22 cellular contexts compared by ENCODE assay signal in genomic region chr5:157864067-157864466, GRCh38. TPM values are rescaled to one million over a fixed set of nuclear protein-coding genes. Genes with fewer than 3 reads are reported as not detected.
DNase-seq lines count a peak whose midpoint lies in the region; ATAC-seq and TF ChIP-seq lines count a peak whose summit lies in the region.
"Had no signal": no experiment of that assay in that cellular context is flagged by ENCODE, and none has a peak within 500 bp of the region (broad histone marks: within the 10 kb centered on the region; RNA-seq: fewer than 3 reads in every experiment).

No MANE protein-coding gene starts in this region.

- no peak overlapping the region for H3K4me3 Mint-ChIP-seq in WTC11
- H3K4me3 Mint-ChIP-seq in naive thymus-derived CD4-positive, alpha-beta T cell = peak overlapping the region in 2 of 10 donors; percentile 11 to 20
- H3K4me3 Mint-ChIP-seq: activated T-cell treated with anti-CD3 and anti-CD28 coated beads, Interleukin-2, amount 50 U/mL, for 4 hours; effector memory CD8-positive, alpha-beta T cell had no signal

- H3K4me1 Mint-ChIP-seq in WTC11 = peaks cover 37% of the 10 kb centered on the region
- H3K4me1 Mint-ChIP-seq in naive thymus-derived CD4-positive, alpha-beta T cell = peaks cover 20 to 46% (median 40%) of the 10 kb centered on the region in 7 donors

- POLR2A ChIA-PET in WTC11 (lab: Charles Lee) = no interaction called here
- POLR2A ChIA-PET in naive thymus-derived CD4-positive, alpha-beta T cell (lab: Charles Lee) = no interaction called here

- no peaks in the 10 kb centered on the region for H3K36me3 Mint-ChIP-seq in WTC11
- H3K36me3 Mint-ChIP-seq in naive thymus-derived CD4-positive, alpha-beta T cell = no peaks in the 10 kb centered on the region

- intact Hi-C loops in naive thymus-derived CD4-positive, alpha-beta T cell (cut with micrococcal nuclease) = no loop called here

- peak; percentile 47 for DNase-seq in ELF-1 (ENCODE audit: low read depth, low spot score)
- peak; percentile 91 for DNase-seq in Jurkat, Clone E6-1 (ENCODE audit: low read depth, low spot score)
- peak; percentile 23 for DNase-seq in WTC11 (ENCODE audit: low spot score)
- peak in 5 of 9 donors; percentile 22 to 54 (median 41) for DNase-seq in naive thymus-derived CD4-positive, alpha-beta T cell
- DNase-seq in nucleus accumbens (lab: John Stamatoyannopoulos, UW) = no peak
- DNase-seq: activated naive CD4-positive, alpha-beta T cell treated with anti-CD3 and anti-CD28 coated beads, Interleukin-2, amount 50 U/mL, for 16 hours; activated T-cell treated with anti-CD3 and anti-CD28 coated beads, Interleukin-2, amount 50 U/mL, for 4 hours; effector memory CD8-positive, alpha-beta T cell; esophagus squamous epithelium; gastrocnemius medialis; mammary epithelial cell; NCI-H1417 treated with DMSO at 0.1 percent for 48 hours; NCI-H526; SK-N-SH; spleen; stimulated activated CD4-positive, alpha-beta T cell treated with anti-CD3 and anti-CD28 coated beads, Interleukin-4, amount 100 ng/mL, for 24 hours; stimulated activated naive CD8-positive, alpha-beta T cell treated with anti-CD3 and anti-CD28 coated beads, Interleukin-15, Interleukin-2, amounts not matched to agents 100 U/mL and 50 U/mL, for 24 hours; T-helper 9 cell; thyroid gland had no signal

- CTCF ChIA-PET in WTC11 (lab: Charles Lee) = interaction anchor here (0.7 to 1.2 kb wide), 4 partner anchors 9 to 131 kb away, joined by 3 to 5 read pairs (median 4); no protein-coding TSS in a partner anchor
- CTCF ChIA-PET in naive thymus-derived CD4-positive, alpha-beta T cell (lab: Charles Lee) = no interaction called here

- ATAC-seq in WTC11 (peak; percentile 91), HG03039 (IDR thresholded peaks at IDR 0.05; ENCODE audit: unreplicated experiment) (no peak), HG03520 (IDR thresholded peaks at IDR 0.05; ENCODE audit: unreplicated experiment) (no peak), HG02852 (IDR thresholded peaks at IDR 0.05; ENCODE audit: unreplicated experiment) (no peak)
- no peak for ATAC-seq in naive thymus-derived CD4-positive, alpha-beta T cell
- ATAC-seq: activated T-cell treated with anti-CD3 and anti-CD28 coated beads, Interleukin-2, amount 50 U/mL, for 4 hours; effector memory CD8-positive, alpha-beta T cell; gastrocnemius medialis; stimulated activated naive CD8-positive, alpha-beta T cell treated with anti-CD3 and anti-CD28 coated beads, Interleukin-15, Interleukin-2, amounts not matched to agents 100 U/mL and 50 U/mL, for 24 hours had no signal

- no peaks in the 10 kb centered on the region for H3K27me3 ChIP-seq in naive thymus-derived CD4-positive, alpha-beta T cell (ENCODE audit: control insufficient read depth in 2 of 2, insufficient read depth in 2 of 2, low read length in 2 of 2)
- H3K27me3 ChIP-seq: esophagus squamous epithelium, gastrocnemius medialis, spleen, thyroid gland had no signal

- no peaks in the 10 kb centered on the region for H3K27me3 Mint-ChIP-seq in WTC11 (ENCODE audit: low read depth)
- no peaks in the 10 kb centered on the region for H3K27me3 Mint-ChIP-seq in naive thymus-derived CD4-positive, alpha-beta T cell

- H3K27ac ChIP-seq in naive thymus-derived CD4-positive, alpha-beta T cell (ENCODE audit: low read depth, low read length) = no peak overlapping the region
- H3K27ac ChIP-seq: esophagus squamous epithelium, gastrocnemius medialis, spleen, thyroid gland had no signal

- peaks cover 3 to 7% of the 10 kb centered on the region in 2 donors for H3K4me1 ChIP-seq in naive thymus-derived CD4-positive, alpha-beta T cell (ENCODE audit: control insufficient read depth in 2 of 2, insufficient read depth in 2 of 2, low read length in 2 of 2)

- H3K36me3 ChIP-seq in naive thymus-derived CD4-positive, alpha-beta T cell (ENCODE audit: control insufficient read depth in 2 of 3, insufficient read depth in 3 of 3, low read length in 3 of 3) = no peaks in the 10 kb centered on the region
- H3K36me3 ChIP-seq: esophagus squamous epithelium, gastrocnemius medialis, spleen, thyroid gland had no signal

- no peak for TF ChIP-seq CTCF in WTC11 (IDR thresholded peaks at IDR 0.05)

- H3K27ac Mint-ChIP-seq in WTC11 = no peak overlapping the region
- peak overlapping the region in 5 of 9 donors; percentile 32 to 78 (median 55) for H3K27ac Mint-ChIP-seq in naive thymus-derived CD4-positive, alpha-beta T cell
- H3K27ac Mint-ChIP-seq: effector memory CD8-positive, alpha-beta T cell had no signal

- H3K4me3 ChIP-seq in Jurkat, Clone E6-1 (ENCODE audit: low read length) = peak overlapping the region; percentile 27
- no peak overlapping the region for H3K4me3 ChIP-seq in naive thymus-derived CD4-positive, alpha-beta T cell (ENCODE audit: low read length)
- H3K4me3 ChIP-seq: esophagus squamous epithelium, gastrocnemius medialis, spleen, thyroid gland had no signal

- peaks cover 3% of the 10 kb centered on the region; the same call in 1 of the 2 replicates for H3K9me3 Mint-ChIP-seq in WTC11
- peaks cover 0 to 3% (median 0%) of the 10 kb centered on the region in 11 donors for H3K9me3 Mint-ChIP-seq in naive thymus-derived CD4-positive, alpha-beta T cell
- H3K9me3 Mint-ChIP-seq: activated T-cell treated with anti-CD3 and anti-CD28 coated beads, Interleukin-2, amount 50 U/mL, for 4 hours; effector memory CD8-positive, alpha-beta T cell had no signal

- no peaks in the 10 kb centered on the region for H3K9me3 ChIP-seq in naive thymus-derived CD4-positive, alpha-beta T cell (ENCODE audit: control insufficient read depth in 2 of 3, low read length in 3 of 3)
- H3K9me3 ChIP-seq: esophagus squamous epithelium, gastrocnemius medialis, SK-N-SH, thyroid gland had no signal

TF ChIP-seq in WTC11, 78 proteins besides CTCF, POLR2A, EP300 and RAD21:
- TF ChIP-seq TP53 (CRISPR knock-in tag; IDR thresholded peaks at IDR 0.05) (no peak), SMAD4 (CRISPR knock-in tag; IDR thresholded peaks at IDR 0.05) (no peak)

RNA-seq across cellular contexts. Expression of gene CLINT1, which starts 5.1 kb away (rescaled TPM):
- 79.1 TPM for polyA plus RNA-seq in Jurkat, Clone E6-1 (2012; ENCODE audit: insufficient read depth, insufficient read length)
- total RNA-seq in WTC11 (2021) = 74.6 to 79.6 TPM (median 76.1 TPM) in 3 replicates
- total RNA-seq in naive thymus-derived CD4-positive, alpha-beta T cell = 10 to 100 TPM; 58.8 to 94.2 (median 74.0) TPM
- polyA plus RNA-seq in naive thymus-derived CD4-positive, alpha-beta T cell = 10 to 100 TPM; 57.5 to 85.6 TPM

Comparison
In these comparisons a context has a peak if more than half of its experiments do, and no peak if none do; other contexts are left out.
1. DNase-seq: peak in ELF-1 (single experiment), Jurkat, Clone E6-1 (single experiment), WTC11 (single experiment) and naive thymus-derived CD4-positive, alpha-beta T cell (5 of 9); none in nucleus accumbens (0 of 56).